24 cellular contexts compared by ENCODE assay signal in the genomic region with DNA sequence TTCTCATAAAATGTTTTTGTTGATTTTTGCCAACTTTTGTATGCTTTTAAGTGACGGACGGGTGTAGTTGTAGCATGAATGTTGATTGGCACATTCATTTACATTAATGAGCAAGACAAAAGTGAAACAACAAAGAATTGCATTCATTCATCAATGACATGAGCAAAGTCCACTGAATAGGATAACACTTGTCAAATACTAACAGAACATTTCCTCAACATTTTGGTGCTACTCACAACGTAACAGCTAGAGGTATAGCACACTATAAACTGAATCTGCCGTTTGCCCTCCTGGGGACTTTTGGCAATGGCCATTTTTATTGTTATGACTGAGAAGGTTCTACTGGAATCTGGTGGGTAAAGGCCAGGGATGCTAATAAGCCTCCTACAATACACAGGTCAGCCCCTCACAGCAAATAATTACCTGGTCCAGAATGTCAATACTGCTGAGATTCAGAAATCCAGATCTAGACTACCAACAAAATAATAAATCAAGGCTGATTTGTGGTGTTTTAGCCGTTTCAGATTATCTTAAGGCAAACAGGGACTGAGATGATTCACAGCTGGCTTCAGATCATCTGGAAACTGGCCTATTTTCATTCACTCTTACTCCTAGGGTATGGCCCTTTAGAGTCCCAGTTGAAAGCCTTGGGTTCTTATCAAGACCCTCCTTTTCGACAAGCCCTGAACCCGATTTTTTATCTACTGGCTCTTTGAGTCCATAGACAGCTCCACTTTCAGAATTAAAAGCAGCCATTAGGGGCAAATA. TPM values are rescaled to one million over a fixed set of nuclear protein-coding genes. Genes with fewer than 3 reads are reported as not detected.
DNase-seq lines count a peak whose midpoint lies in the region; ATAC-seq, FAIRE-seq and TF ChIP-seq lines count a peak whose summit lies in the region.
"Had no signal": no experiment of that assay in that cellular context is flagged by ENCODE, and none has a peak within 500 bp of the region (broad histone marks: within the 10 kb centered on the region; RNA-seq: fewer than 3 reads in every experiment).

No MANE protein-coding gene starts in this region.

- no peak overlapping the region for H2AFZ ChIP-seq in K562 (ENCODE audit: low read depth, low read length)

- WGBS in K562 (ENCODE audit: insufficient coverage, low coverage, missing lambda C conversion rate), result 3% methylated on average over 6 of the region's 7 CpGs

- H3K79me2 ChIP-seq in K562 (ENCODE audit: control insufficient read depth, insufficient read depth, low read length), result no peaks in the 10 kb centered on the region

- no peaks in the 10 kb centered on the region for H4K20me1 ChIP-seq in K562 (replicated peaks; ENCODE audit: control insufficient read depth, insufficient read depth, low read length)

- no peak for TF ChIP-seq CTCF in K562 (IDR thresholded peaks at IDR 0.05 in 2 of 3, conservative IDR thresholded peaks at IDR 0.05 in 1 of 3; ENCODE audit: insufficient read depth in 2 of 3, low read depth in 1 of 3, low read length in 3 of 3)
- TF ChIP-seq CTCF in mucosa of descending colon (IDR thresholded peaks at IDR 0.05), result no peak
- no peak for TF ChIP-seq CTCF in GM13977 (IDR thresholded peaks at IDR 0.05; ENCODE audit: extremely low read depth, insufficient read depth, missing control alignments)

- DNase-seq in EL (peak; percentile 14), MG63 (peak; percentile 62), K562 (ENCODE audit: extremely low read depth in 1 of 4, low spot score in 3 of 4) (no peak), mucosa of descending colon (no peak), GM12892 (ENCODE audit: insufficient read length) (no peak), GM13977 (ENCODE audit: low spot score) (no peak)
- DNase-seq: activated CD4-positive, alpha-beta T cell treated with anti-CD3 and anti-CD28 coated beads, Interleukin-2, amount 10 ng/mL, durations not matched to agents 7 days and 5 days; activated CD8-positive, alpha-beta memory T cell treated with anti-CD3 and anti-CD28 coated beads, Interleukin-2, amount 10 ng/mL, durations not matched to agents 7 days and 5 days; activated naive CD4-positive, alpha-beta T cell treated with anti-CD3 and anti-CD28 coated beads, Interleukin-2, amount 10 ng/mL, durations not matched to agents 7 days and 5 days; DND-41; heart right ventricle; KG1; left cardiac atrium; mesenchymal stem cell; NCI-H1436; NCI-H524; spleen; stimulated activated CD4-positive, alpha-beta T cell treated with anti-CD3 and anti-CD28 coated beads, Interleukin-4, amount 100 ng/mL, for 1 hour had no signal

- H3K27me3 ChIP-seq in MG63, result no peaks in the 10 kb centered on the region
- peaks cover 2 to 5% of the 10 kb centered on the region in 2 experiments; a peak in 2 of 5 replicates for H3K27me3 ChIP-seq in K562 (ENCODE audit: control insufficient read depth in 2 of 2, insufficient read depth in 2 of 2, low read length in 2 of 2)
- H3K27me3 ChIP-seq: neutrophil, suprapubic skin had no signal

- FAIRE-seq in K562 (lab: Jason Lieb, UNC), result no peak
- no peak for FAIRE-seq in GM12892 (lab: Jason Lieb, UNC)

- H3K36me3 ChIP-seq in MG63 (no peaks in the 10 kb centered on the region), K562 (ENCODE audit: control insufficient read depth, insufficient read depth, low read length) (no peaks in the 10 kb centered on the region), mucosa of descending colon (ENCODE audit: low read depth) (no peaks in the 10 kb centered on the region)
- H3K36me3 ChIP-seq: heart right ventricle, neutrophil, spleen, suprapubic skin had no signal

- no peak overlapping the region for H3K27ac ChIP-seq in K562 (ENCODE audit: extremely low read depth, low read depth, low read length)
- H3K27ac ChIP-seq: C4-2B, neutrophil, SK-N-MC, spleen, suprapubic skin had no signal

- no peaks in the 10 kb centered on the region for H3K4me1 ChIP-seq in K562 (replicated peaks in 1 of 2; ENCODE audit: control insufficient read depth in 2 of 2, insufficient read depth in 2 of 2, low read length in 2 of 2)
- no peaks in the 10 kb centered on the region for H3K4me1 ChIP-seq in mucosa of descending colon (ENCODE audit: low read depth)
- H3K4me1 ChIP-seq: spleen had no signal

- in situ Hi-C loops in K562 (cut with MboI) (no loop called here), GM13977 (cut with MboI; ENCODE audit: low pct_unique_long_range_greater_than_20kb, low sequenced_read_pairs, unreplicated experiment) (no loop called here)

- BruUV-seq in K562 (replicated peaks; lab: Mats Ljungman, UMichigan), result no TSS peak

- TF ChIP-seq POLR2A in K562 (conservative IDR thresholded peaks at IDR 0.05) (no peak), GM12892 (IDR thresholded peaks at IDR 0.05; ENCODE audit: low read depth, low read length) (no peak)

- H3K9me1 ChIP-seq in K562 (ENCODE audit: control insufficient read depth, insufficient read depth, low read length), result no peaks in the 10 kb centered on the region

- H3K4me3 ChIP-seq in MG63, result no peak overlapping the region
- no peak overlapping the region for H3K4me3 ChIP-seq in K562
- no peak overlapping the region for H3K4me3 ChIP-seq in mucosa of descending colon
- H3K4me3 ChIP-seq: heart right ventricle, SK-N-MC, spleen, suprapubic skin had no signal

- H3K9me3 ChIP-seq in MG63 (no peaks in the 10 kb centered on the region), K562 (replicated peaks; ENCODE audit: control insufficient read depth, insufficient read depth, low read depth, low read length) (no peaks in the 10 kb centered on the region), mucosa of descending colon (no peaks in the 10 kb centered on the region)
- H3K9me3 ChIP-seq: heart right ventricle, neutrophil, spleen, suprapubic skin had no signal

- no peak for TF ChIP-seq EP300 in K562 (IDR thresholded peaks at IDR 0.05; ENCODE audit: low read length)

- no peak for ATAC-seq in K562
- ATAC-seq in mucosa of descending colon, result peak; percentile 74
- no peak for ATAC-seq in GM18858 (IDR thresholded peaks at IDR 0.05; ENCODE audit: unreplicated experiment)
- ATAC-seq: activated CD8-positive, alpha-beta memory T cell treated with anti-CD3 and anti-CD28 coated beads, Interleukin-2, amount 10 ng/mL, durations not matched to agents 7 days and 5 days; stimulated activated memory B cell treated with anti-CD40 and anti-IgM and Interleukin-4, amounts not matched to agents 10 μg/mL and 1 μg/mL and 100 μg/mL, for 72 hours had no signal

- TF ChIP-seq RAD21 in K562 (CRISPR knock-in tag; conservative IDR thresholded peaks at IDR 0.05 in 1 of 2, IDR thresholded peaks at IDR 0.05 in 1 of 2), result no peak

- no peak overlapping the region for H3K4me2 ChIP-seq in K562 (ENCODE audit: insufficient read depth, low read length)

- no peak overlapping the region for H3K9ac ChIP-seq in K562 (ENCODE audit: insufficient read depth in 1 of 2, low read depth in 2 of 2, low read length in 2 of 2)

- CTCF ChIA-PET in K562 (lab: Yijun Ruan, JAX; ENCODE audit: low intra/inter-chr PET ratio), result no interaction called here

- intact Hi-C loops in K562 (cut with micrococcal nuclease) (no loop called here), mucosa of descending colon (cut with DNase I, micrococcal nuclease) (no loop called here)

- POLR2A ChIA-PET in K562 (lab: Yijun Ruan, JAX), result no interaction called here

TF ChIP-seq in K562, 482 proteins besides CTCF, POLR2A, EP300 and RAD21 (continues in another document):
- TF ChIP-seq, protein P1, sequence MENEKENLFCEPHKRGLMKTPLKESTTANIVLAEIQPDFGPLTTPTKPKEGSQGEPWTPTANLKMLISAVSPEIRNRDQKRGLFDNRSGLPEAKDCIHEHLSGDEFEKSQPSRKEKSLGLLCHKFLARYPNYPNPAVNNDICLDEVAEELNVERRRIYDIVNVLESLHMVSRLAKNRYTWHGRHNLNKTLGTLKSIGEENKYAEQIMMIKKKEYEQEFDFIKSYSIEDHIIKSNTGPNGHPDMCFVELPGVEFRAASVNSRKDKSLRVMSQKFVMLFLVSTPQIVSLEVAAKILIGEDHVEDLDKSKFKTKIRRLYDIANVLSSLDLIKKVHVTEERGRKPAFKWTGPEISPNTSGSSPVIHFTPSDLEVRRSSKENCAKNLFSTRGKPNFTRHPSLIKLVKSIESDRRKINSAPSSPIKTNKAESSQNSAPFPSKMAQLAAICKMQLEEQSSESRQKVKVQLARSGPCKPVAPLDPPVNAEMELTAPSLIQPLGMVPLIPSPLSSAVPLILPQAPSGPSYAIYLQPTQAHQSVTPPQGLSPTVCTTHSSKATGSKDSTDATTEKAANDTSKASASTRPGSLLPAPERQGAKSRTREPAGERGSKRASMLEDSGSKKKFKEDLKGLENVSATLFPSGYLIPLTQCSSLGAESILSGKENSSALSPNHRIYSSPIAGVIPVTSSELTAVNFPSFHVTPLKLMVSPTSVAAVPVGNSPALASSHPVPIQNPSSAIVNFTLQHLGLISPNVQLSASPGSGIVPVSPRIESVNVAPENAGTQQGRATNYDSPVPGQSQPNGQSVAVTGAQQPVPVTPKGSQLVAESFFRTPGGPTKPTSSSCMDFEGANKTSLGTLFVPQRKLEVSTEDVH (IDR thresholded peaks at IDR 0.05; ENCODE audit: low read depth, partially characterized antibody), result no peak
- TF ChIP-seq KDM1A (IDR thresholded peaks at IDR 0.05) (peak; percentile 50; a peak in 2 of 4 replicates), NCOA6 (IDR thresholded peaks at IDR 0.05) (no peak)

RNA-seq across cellular contexts. Expression of gene CDKN3, which starts 22.5 kb away (rescaled TPM):
- total RNA-seq in MG63 (2014; rRNA removed; shearing (Covaris generic); ENCODE audit: low replicate concordance), result 53.7 and 266 TPM in 2 replicates
- total RNA-seq in K562 (2011; cell fraction: chromatin; rRNA removed; ENCODE audit: low replicate concordance), result 4.6 and 10.9 TPM in 2 replicates
- 5.8 and 6.7 TPM in 2 replicates for total RNA-seq in K562 (2011; cell fraction: nucleolus; rRNA removed)
- 12.1 and 17.2 TPM in 2 replicates for total RNA-seq in K562 (2011; cell fraction: nucleoplasm; rRNA removed)
- total RNA-seq in K562 (2014; rRNA removed) (41.5 and 46.3 TPM in 2 replicates), K562 (2014; rRNA removed; fragmentation: Illumina TruSeq; extraction: Trizol) (60.4 and 62.4 TPM in 2 replicates), K562 (2015; rRNA removed; fragmentation: Illumina TruSeq; extraction: Trizol) (58.3 and 62.4 TPM in 2 replicates), K562 (2021) (41.3 and 46.5 TPM in 2 replicates), mucosa of descending colon (10 to 100 TPM in 1 of 3 donors, 1 to 10 TPM in 2; 1.7 to 18.2 (median 3.4) TPM)
- polyA plus RNA-seq in K562 (2011; rRNA removed) (75.1 and 98.8 TPM in 2 replicates), K562 (2014; fragmentation: Illumina TruSeq; extraction: Trizol) (68.8 and 83.6 TPM in 2 replicates), K562 (2014; fragmentation: Nextera tagmentation; extraction: Ambion mirVana) (100 to 1,000 TPM; 127 to 128 TPM), K562 (2014; rRNA removed) (70.7 and 78.2 TPM in 2 replicates)
- 37.8 and 54.2 TPM in 2 replicates for polyA plus RNA-seq in K562 (2011; cell fraction: cytosol; rRNA removed)
- polyA plus RNA-seq in K562 (2011; cell fraction: nucleus; rRNA removed), result 18.3 and 23.5 TPM in 2 replicates
- polyA plus RNA-seq in K562 (2012), result 53.0 and 71.2 TPM in 2 replicates
- 38.3 and 42.7 TPM in 2 replicates for polyA minus RNA-seq in K562 (2011; rRNA and poly(A)+ RNA removed)
- 8.2 and 11.2 TPM in 2 replicates for polyA minus RNA-seq in K562 (2011; cell fraction: cytosol; rRNA and poly(A)+ RNA removed)
- 5.1 and 11.2 TPM in 2 replicates for polyA minus RNA-seq in K562 (2011; cell fraction: nucleus; rRNA and poly(A)+ RNA removed)
- 40.2 TPM for polyA plus RNA-seq in GM12892 (2012; ENCODE audit: missing spikeins)

Comparison
In these comparisons a context has a peak if more than half of its experiments do, and no peak if none do; other contexts are left out.
1. DNase-seq: peak in EL (single experiment) and MG63 (single experiment); none in K562 (0 of 4), mucosa of descending colon (0 of 3), GM12892 (single experiment) and GM13977 (single experiment).